19 cellular contexts compared by ENCODE assay signal in genomic region chr10:126519188-126519587, GRCh38.
DNase-seq lines count a peak whose midpoint lies in the region; ATAC-seq, FAIRE-seq and TF ChIP-seq lines count a peak whose summit lies in the region.
"Had no signal": no experiment of that assay in that cellular context is flagged by ENCODE, and none has a peak within 500 bp of the region (broad histone marks: within the 10 kb centered on the region; RNA-seq: fewer than 3 reads in every experiment).

No MANE protein-coding gene starts in this region.

- POLR2A ChIA-PET in HepG2 (lab: Yijun Ruan, JAX) = no interaction called here

- no peak overlapping the region for H3K4me3 Mint-ChIP-seq in Calu3 (ENCODE audit: low read depth, unreplicated experiment)
- H3K4me3 Mint-ChIP-seq in activated T-helper 2 cell treated with anti-CD3 and anti-CD28 coated beads, Interferon-gamma antibody, Interleukin-2, Interleukin-4, amounts not matched to agents 10 μg/mL and 5 μg/mL and 100 μg/mL, durations not matched to agents 14 hours and 24 hours and 36 hours (ENCODE audit: low read depth) = no peak overlapping the region
- H3K4me3 Mint-ChIP-seq: B cell; CD8-positive, alpha-beta T cell; IgD-negative memory B cell had no signal

- intact Hi-C loops in Calu3 (cut with micrococcal nuclease; ENCODE audit: unreplicated experiment) = no loop called here
- intact Hi-C loops in HepG2 (cut with micrococcal nuclease; ENCODE audit: unreplicated experiment) = no loop called here
- intact Hi-C loops in pancreas (cut with DNase I) = no loop called here
- intact Hi-C loops in heart left ventricle (cut with DNase I) = no loop called here
- intact Hi-C loops in activated T-helper 2 cell treated with anti-CD3 and anti-CD28 coated beads, Interferon-gamma antibody, Interleukin-2, Interleukin-4, amounts not matched to agents 10 μg/mL and 5 μg/mL and 100 μg/mL, durations not matched to agents 14 hours and 24 hours and 36 hours (cut with micrococcal nuclease) = no loop called here

- H3K4me2 ChIP-seq in HepG2 (ENCODE audit: low read depth, low read length) = no peak overlapping the region
- H3K4me2 ChIP-seq: BLaER1 treated with 17β-estradiol and CSF1 and Interleukin-3, amounts not matched to agents 10 nM and 100 nM had no signal

- no peaks in the 10 kb centered on the region; a peak in 1 of 5 replicates for H3K27me3 ChIP-seq in HepG2 (ENCODE audit: control insufficient read depth in 1 of 2, insufficient read depth in 2 of 2, low read length in 2 of 2)
- no peaks in the 10 kb centered on the region for H3K27me3 ChIP-seq in pancreas
- peaks cover 0 to 4% (median 0%) of the 10 kb centered on the region in 9 donors for H3K27me3 ChIP-seq in heart left ventricle
- H3K27me3 ChIP-seq: BLaER1 treated with 17β-estradiol and CSF1 and Interleukin-3, amounts not matched to agents 10 nM and 100 nM had no signal

- FAIRE-seq in HepG2 (lab: Jason Lieb, UNC) (no peak), pancreas (lab: Jason Lieb, UNC) (no peak)
- FAIRE-seq: G401.6, GM12891, HTR-8/SVneo had no signal

- no peaks in the 10 kb centered on the region for H4K20me1 ChIP-seq in HepG2 (ENCODE audit: insufficient read depth, low read length)
- H4K20me1 ChIP-seq: BLaER1 treated with 17β-estradiol and CSF1 and Interleukin-3, amounts not matched to agents 10 nM and 100 nM had no signal

- H3K4me3 ChIP-seq in epithelial cell of esophagus (ENCODE audit: low read length) (no peak overlapping the region), HepG2 (replicated peaks in 1 of 3; ENCODE audit: insufficient read depth in 1 of 3, low read depth in 2 of 3, low read length in 3 of 3) (no peak overlapping the region), pancreas (no peak overlapping the region), heart left ventricle (no peak overlapping the region)
- H3K4me3 ChIP-seq: BLaER1 treated with 17β-estradiol and CSF1 and Interleukin-3, amounts not matched to agents 10 nM and 100 nM; GM23248; HAP-1 had no signal

- TF ChIP-seq POLR2A in HepG2 (IDR thresholded peaks at IDR 0.05; ENCODE audit: insufficient read depth in 1 of 2, low read depth in 2 of 2, low read length in 2 of 2) = no peak
- TF ChIP-seq POLR2A in heart left ventricle (IDR thresholded peaks at IDR 0.05) = no peak

- H3K27me3 Mint-ChIP-seq in Calu3 (ENCODE audit: unreplicated experiment) = no peaks in the 10 kb centered on the region
- H3K27me3 Mint-ChIP-seq in activated T-helper 2 cell treated with anti-CD3 and anti-CD28 coated beads, Interferon-gamma antibody, Interleukin-2, Interleukin-4, amounts not matched to agents 10 μg/mL and 5 μg/mL and 100 μg/mL, durations not matched to agents 14 hours and 24 hours and 36 hours (ENCODE audit: low read depth) = no peaks in the 10 kb centered on the region
- H3K27me3 Mint-ChIP-seq: B cell, IgD-negative memory B cell had no signal

- H3K9me3 Mint-ChIP-seq in Calu3 (ENCODE audit: low read depth, unreplicated experiment) = no peaks in the 10 kb centered on the region
- no peaks in the 10 kb centered on the region for H3K9me3 Mint-ChIP-seq in activated T-helper 2 cell treated with anti-CD3 and anti-CD28 coated beads, Interferon-gamma antibody, Interleukin-2, Interleukin-4, amounts not matched to agents 10 μg/mL and 5 μg/mL and 100 μg/mL, durations not matched to agents 14 hours and 24 hours and 36 hours
- H3K9me3 Mint-ChIP-seq: CD8-positive, alpha-beta T cell; IgD-negative memory B cell had no signal

- no peaks in the 10 kb centered on the region for H3K36me3 Mint-ChIP-seq in Calu3 (ENCODE audit: insufficient read depth, unreplicated experiment)
- H3K36me3 Mint-ChIP-seq in activated T-helper 2 cell treated with anti-CD3 and anti-CD28 coated beads, Interferon-gamma antibody, Interleukin-2, Interleukin-4, amounts not matched to agents 10 μg/mL and 5 μg/mL and 100 μg/mL, durations not matched to agents 14 hours and 24 hours and 36 hours (ENCODE audit: low read depth) = no peaks in the 10 kb centered on the region
- H3K36me3 Mint-ChIP-seq: CD8-positive, alpha-beta T cell had no signal

- peak; percentile 7 for DNase-seq in Calu3
- DNase-seq in epithelial cell of esophagus (ENCODE audit: low read depth) = peak; percentile 28
- no peak for DNase-seq in HepG2 (ENCODE audit: low spot score)
- no peak for DNase-seq in pancreas
- DNase-seq in KBM-7 = no peak
- no peak for DNase-seq in heart left ventricle
- DNase-seq in activated T-helper 2 cell treated with anti-CD3 and anti-CD28 coated beads, Interferon-gamma antibody, Interleukin-2, Interleukin-4, amounts not matched to agents 10 μg/mL and 5 μg/mL and 100 μg/mL, durations not matched to agents 14 hours and 24 hours and 36 hours (ENCODE audit: low spot score) = no peak
- DNase-seq: 8988T; CD8-positive, alpha-beta T cell; DMS 273 treated with DMSO at 0.1 percent for 48 hours; DMS53; GM23248 had no signal

- WGBS in HepG2 (ENCODE audit: low lambda C conversion rate) = 13% methylated on average over 2 of the region's 2 CpGs
- 21 to 28% methylated on average over 2 of the region's 2 CpGs for WGBS in pancreas, 2 donors
- 81 to 92% (median 88%) methylated on average over 2 of the region's 2 CpGs for WGBS in heart left ventricle, 4 donors

- TF ChIP-seq EP300 in HepG2 (IDR thresholded peaks at IDR 0.05; ENCODE audit: low read depth in 2 of 2, low read length in 2 of 2) (no peak), HepG2 (CRISPR knock-in tag; IDR thresholded peaks at IDR 0.05; ENCODE audit: borderline replicate concordance) (no peak)

- no peaks in the 10 kb centered on the region for H3K79me2 ChIP-seq in HepG2 (ENCODE audit: insufficient read depth, low read length)

- H3K36me3 ChIP-seq in HepG2 (replicated peaks in 1 of 2; ENCODE audit: control insufficient read depth in 1 of 2, insufficient read depth in 2 of 2, low read length in 2 of 2) (no peaks in the 10 kb centered on the region), pancreas (no peaks in the 10 kb centered on the region), heart left ventricle (no peaks in the 10 kb centered on the region)
- H3K36me3 ChIP-seq: BLaER1 treated with 17β-estradiol and CSF1 and Interleukin-3, amounts not matched to agents 10 nM and 100 nM; HAP-1 had no signal

- in situ Hi-C loops in HepG2 (cut with HindIII; ENCODE audit: extremely low pct_ligation_motif_present, low pct_unique_long_range_greater_than_20kb) = no loop called here
- in situ Hi-C loops in KBM-7 (cut with MboI; ENCODE audit: low pct_unique_long_range_greater_than_20kb, low sequenced_read_pairs) = loop anchor here (25.0 kb wide), 1 partner anchor 532 kb away; no protein-coding TSS in a partner anchor

- TF ChIP-seq RAD21 in HepG2 (CRISPR knock-in tag; IDR thresholded peaks at IDR 0.05) = no peak

- H3K27ac Mint-ChIP-seq in Calu3 (ENCODE audit: unreplicated experiment) = no peak overlapping the region
- no peak overlapping the region for H3K27ac Mint-ChIP-seq in activated T-helper 2 cell treated with anti-CD3 and anti-CD28 coated beads, Interferon-gamma antibody, Interleukin-2, Interleukin-4, amounts not matched to agents 10 μg/mL and 5 μg/mL and 100 μg/mL, durations not matched to agents 14 hours and 24 hours and 36 hours
- H3K27ac Mint-ChIP-seq: B cell; CD8-positive, alpha-beta T cell; IgD-negative memory B cell had no signal

- no peaks in the 10 kb centered on the region for H3K9me3 ChIP-seq in HepG2 (ENCODE audit: low read length)
- no peaks in the 10 kb centered on the region for H3K9me3 ChIP-seq in pancreas
- H3K9me3 ChIP-seq in heart left ventricle = no peaks in the 10 kb centered on the region
- H3K9me3 ChIP-seq: HAP-1 had no signal

- BruUV-seq in Calu3 (replicated peaks; lab: Mats Ljungman, UMichigan) (no TSS peak), HepG2 (replicated peaks; lab: Mats Ljungman, UMichigan) (no TSS peak)

- H3K9ac ChIP-seq in HepG2 (ENCODE audit: insufficient read depth, low read depth, low read length) = no peak overlapping the region
- H3K9ac ChIP-seq: BLaER1 treated with 17β-estradiol and CSF1 and Interleukin-3, amounts not matched to agents 10 nM and 100 nM; GM23248 had no signal

- ATAC-seq in HepG2 (no peak), pancreas (peak; percentile 35 to 59 (median 52)), heart left ventricle (no peak)
- ATAC-seq: CD8-positive, alpha-beta T cell had no signal

- no peaks in the 10 kb centered on the region for H3K4me1 Mint-ChIP-seq in Calu3 (ENCODE audit: low read depth, unreplicated experiment)
- H3K4me1 Mint-ChIP-seq in activated T-helper 2 cell treated with anti-CD3 and anti-CD28 coated beads, Interferon-gamma antibody, Interleukin-2, Interleukin-4, amounts not matched to agents 10 μg/mL and 5 μg/mL and 100 μg/mL, durations not matched to agents 14 hours and 24 hours and 36 hours (ENCODE audit: low read depth) = no peaks in the 10 kb centered on the region
- H3K4me1 Mint-ChIP-seq: B cell had no signal

- H3K4me1 ChIP-seq in HepG2 (ENCODE audit: insufficient read depth, low read length) (peaks cover 7% of the 10 kb centered on the region; the same call in 1 of the 2 replicates), pancreas (peaks cover 0 to 6% (median 0%) of the 10 kb centered on the region in 3 donors), heart left ventricle (no peaks in the 10 kb centered on the region)
- H3K4me1 ChIP-seq: BLaER1 treated with 17β-estradiol and CSF1 and Interleukin-3, amounts not matched to agents 10 nM and 100 nM; HAP-1 had no signal

- H3K27ac ChIP-seq in HepG2 (ENCODE audit: extremely low read length, insufficient read depth, low read length) (no peak overlapping the region), pancreas (no peak overlapping the region), heart left ventricle (no peak overlapping the region)
- H3K27ac ChIP-seq: BLaER1 treated with 17β-estradiol and CSF1 and Interleukin-3, amounts not matched to agents 10 nM and 100 nM; GM23248 had no signal

- CTCF ChIA-PET in Calu3 (lab: Charles Lee) = no interaction called here
- CTCF ChIA-PET in HepG2 (lab: Yijun Ruan, JAX; ENCODE audit: low intra/inter-chr PET ratio, low total read pairs) = no interaction called here

- TF ChIP-seq CTCF in Calu3 (IDR thresholded peaks at IDR 0.05; ENCODE audit: unreplicated experiment) (no peak), epithelial cell of esophagus (IDR thresholded peaks at IDR 0.05; ENCODE audit: insufficient read depth, low read depth, low read length, missing control alignments) (no peak), HepG2 (CRISPR knock-in tag; IDR thresholded peaks at IDR 0.05) (no peak), pancreas (IDR thresholded peaks at IDR 0.05) (no peak), heart left ventricle (IDR thresholded peaks at IDR 0.05) (no peak)

- H2AFZ ChIP-seq in HepG2 (ENCODE audit: low read length) = no peak overlapping the region
- H2AFZ ChIP-seq: GM23248 had no signal

TF ChIP-seq in HepG2, 621 proteins besides CTCF, POLR2A, EP300 and RAD21:
- TF ChIP-seq SRSF1 (optimal IDR thresholded peaks at IDR 0.05; ENCODE audit: low read depth, low read length) (no peak), CEBPB (IDR thresholded peaks at IDR 0.05; ENCODE audit: borderline replicate concordance, low read depth, low read length) (peak; percentile 57; the same call in 1 of the 2 replicates)
TF ChIP-seq in HepG2: peak in this region for 1.

Comparison
In these comparisons a context has a peak if more than half of its experiments do, and no peak if none do; other contexts are left out.
1. DNase-seq: peak in Calu3 (single experiment) and epithelial cell of esophagus (single experiment); none in HepG2 (single experiment), pancreas (0 of 6), KBM-7 (single experiment), heart left ventricle (0 of 5) and activated T-helper 2 cell treated with anti-CD3 and anti-CD28 coated beads, Interferon-gamma antibody, Interleukin-2, Interleukin-4, amounts not matched to agents 10 μg/mL and 5 μg/mL and 100 μg/mL, durations not matched to agents 14 hours and 24 hours and 36 hours (single experiment).
2. ATAC-seq: peak in pancreas (4 of 4); none in HepG2 (single experiment) and heart left ventricle (0 of 4).